ENCODE assay signal across 13 cellular contexts in genomic region chr15:37059051-37059450, GRCh38. TPM values are rescaled to one million over a fixed set of nuclear protein-coding genes. Genes with fewer than 3 reads are reported as not detected.
DNase-seq lines count a peak whose midpoint lies in the region; ATAC-seq, FAIRE-seq and TF ChIP-seq lines count a peak whose summit lies in the region.
"Had no signal": no experiment of that assay in that cellular context is flagged by ENCODE, and none has a peak within 500 bp of the region (broad histone marks: within the 10 kb centered on the region; RNA-seq: fewer than 3 reads in every experiment).

No MANE protein-coding gene starts in this region.

- DNase-seq in ELR (ENCODE audit: low read depth) (peak; percentile 59), astrocyte (ENCODE audit: low read depth) (peak; percentile 88), glomerular visceral epithelial cell (ENCODE audit: extremely low spot score) (peak; percentile 31), progenitor cell of endocrine pancreas (ENCODE audit: low spot score, unreplicated experiment) (no peak), GM13977 (ENCODE audit: low spot score) (no peak), left colon (no peak)
- no peak for DNase-seq in activated CD4-positive, alpha-beta T cell treated with anti-CD3 and anti-CD28 coated beads, Interleukin-2, amount 10 ng/mL, durations not matched to agents 7 days and 5 days
- no peak for DNase-seq in effector memory CD4-positive, alpha-beta T cell
- DNase-seq: activated naive CD8-positive, alpha-beta T cell treated with anti-CD3 and anti-CD28 coated beads, Interleukin-2, amount 10 ng/mL, durations not matched to agents 7 days and 5 days; CD4-positive, CD25-positive, alpha-beta regulatory T cell; NCI-H2081 treated with DMSO at 0.1 percent for 48 hours; stimulated activated naive CD4-positive, alpha-beta T cell treated with Interleukin-2 at 50 U/mL for 16 hours had no signal

- CTCF ChIA-PET in activated CD4-positive, alpha-beta T cell treated with anti-CD3 and anti-CD28 coated beads, Interleukin-2, amount 10 ng/mL, durations not matched to agents 7 days and 5 days (lab: Charles Lee): interaction anchor here (0.6 kb wide), 1 partner anchor 437 kb away, joined by 4 read pairs; no protein-coding TSS in a partner anchor

- peaks cover 23% of the 10 kb centered on the region for H3K79me2 ChIP-seq in astrocyte (ENCODE audit: insufficient read depth, low read length)

- no peak for ATAC-seq in left colon

- FAIRE-seq in astrocyte (lab: Jason Lieb, UNC): no peak

- no peaks in the 10 kb centered on the region for H4K20me1 ChIP-seq in astrocyte (ENCODE audit: insufficient read depth, low read length)

- H3K9me3 Mint-ChIP-seq in astrocyte (ENCODE audit: unreplicated experiment) (no peaks in the 10 kb centered on the region), progenitor cell of endocrine pancreas (ENCODE audit: low read depth) (no peaks in the 10 kb centered on the region)
- no peaks in the 10 kb centered on the region for H3K9me3 Mint-ChIP-seq in activated CD4-positive, alpha-beta T cell treated with anti-CD3 and anti-CD28 coated beads, Interleukin-2, amount 10 ng/mL, durations not matched to agents 7 days and 5 days
- H3K9me3 Mint-ChIP-seq: activated naive CD8-positive, alpha-beta T cell treated with anti-CD3 and anti-CD28 coated beads, Interleukin-2, amount 10 ng/mL, durations not matched to agents 7 days and 5 days had no signal

- peaks cover 37% of the 10 kb centered on the region for H3K4me1 ChIP-seq in astrocyte (ENCODE audit: insufficient read depth, low read length)
- H3K4me1 ChIP-seq in effector memory CD4-positive, alpha-beta T cell (ENCODE audit: control insufficient read depth, insufficient read depth, low read length, poor library complexity, severe bottlenecking): no peaks in the 10 kb centered on the region

- no peaks in the 10 kb centered on the region for H3K27me3 ChIP-seq in astrocyte (ENCODE audit: insufficient read depth, low read length)
- no peaks in the 10 kb centered on the region for H3K27me3 ChIP-seq in effector memory CD4-positive, alpha-beta T cell (replicated peaks; ENCODE audit: control insufficient read depth, insufficient read depth, low read length, poor library complexity, severe bottlenecking)
- H3K27me3 ChIP-seq: esophagus muscularis mucosa had no signal

- H3K27me3 Mint-ChIP-seq in astrocyte (ENCODE audit: low read depth, unreplicated experiment) (no peaks in the 10 kb centered on the region), progenitor cell of endocrine pancreas (no peaks in the 10 kb centered on the region)
- H3K27me3 Mint-ChIP-seq in activated CD4-positive, alpha-beta T cell treated with anti-CD3 and anti-CD28 coated beads, Interleukin-2, amount 10 ng/mL, durations not matched to agents 7 days and 5 days: no peaks in the 10 kb centered on the region
- H3K27me3 Mint-ChIP-seq: CD4-positive, CD25-positive, alpha-beta regulatory T cell had no signal

- H3K27ac ChIP-seq in astrocyte (ENCODE audit: low read depth, low read length): peak overlapping the region; percentile 80
- no peak overlapping the region for H3K27ac ChIP-seq in effector memory CD4-positive, alpha-beta T cell (ENCODE audit: insufficient read depth, low read length, poor library complexity, severe bottlenecking)

- no peak overlapping the region for H3K4me3 ChIP-seq in astrocyte (ENCODE audit: insufficient read depth, low read depth, low read length)
- H3K4me3 ChIP-seq in effector memory CD4-positive, alpha-beta T cell (ENCODE audit: insufficient read depth, low read depth, low read length, poor library complexity, severe bottlenecking): no peak overlapping the region
- H3K4me3 ChIP-seq: esophagus muscularis mucosa had no signal

- peaks cover 20% of the 10 kb centered on the region for H3K4me1 Mint-ChIP-seq in astrocyte (ENCODE audit: low read depth, unreplicated experiment)
- H3K4me1 Mint-ChIP-seq in progenitor cell of endocrine pancreas (ENCODE audit: low read depth): peaks cover 41% of the 10 kb centered on the region
- H3K4me1 Mint-ChIP-seq in activated CD4-positive, alpha-beta T cell treated with anti-CD3 and anti-CD28 coated beads, Interleukin-2, amount 10 ng/mL, durations not matched to agents 7 days and 5 days: no peaks in the 10 kb centered on the region
- H3K4me1 Mint-ChIP-seq: activated naive CD8-positive, alpha-beta T cell treated with anti-CD3 and anti-CD28 coated beads, Interleukin-2, amount 10 ng/mL, durations not matched to agents 7 days and 5 days; CD4-positive, CD25-positive, alpha-beta regulatory T cell had no signal

- H3K9me3 ChIP-seq in astrocyte (ENCODE audit: insufficient read depth, low read depth, low read length): no peaks in the 10 kb centered on the region
- no peaks in the 10 kb centered on the region for H3K9me3 ChIP-seq in effector memory CD4-positive, alpha-beta T cell (ENCODE audit: control insufficient read depth, low read length)
- H3K9me3 ChIP-seq: esophagus muscularis mucosa had no signal

- H3K36me3 Mint-ChIP-seq in astrocyte (ENCODE audit: low read depth, unreplicated experiment) (no peaks in the 10 kb centered on the region), progenitor cell of endocrine pancreas (ENCODE audit: insufficient read depth) (peaks cover 16% of the 10 kb centered on the region)
- H3K36me3 Mint-ChIP-seq in activated CD4-positive, alpha-beta T cell treated with anti-CD3 and anti-CD28 coated beads, Interleukin-2, amount 10 ng/mL, durations not matched to agents 7 days and 5 days (ENCODE audit: low read depth): no peaks in the 10 kb centered on the region
- H3K36me3 Mint-ChIP-seq: activated naive CD8-positive, alpha-beta T cell treated with anti-CD3 and anti-CD28 coated beads, Interleukin-2, amount 10 ng/mL, durations not matched to agents 7 days and 5 days; CD4-positive, CD25-positive, alpha-beta regulatory T cell had no signal

- TF ChIP-seq CTCF in astrocyte (IDR thresholded peaks at IDR 0.05; ENCODE audit: insufficient read depth, low read depth, low read length) (no peak), progenitor cell of endocrine pancreas (IDR thresholded peaks at IDR 0.05; ENCODE audit: unreplicated experiment) (no peak), GM13977 (IDR thresholded peaks at IDR 0.05; ENCODE audit: extremely low read depth, insufficient read depth, missing control alignments) (no peak)

- no peak overlapping the region for H3K4me2 ChIP-seq in astrocyte (ENCODE audit: low read length)

- intact Hi-C loops in left colon (cut with DNase I, micrococcal nuclease): no loop called here

- H3K9ac ChIP-seq in astrocyte (ENCODE audit: low read length): no peak overlapping the region

- in situ Hi-C loops in GM13977 (cut with MboI; ENCODE audit: low pct_unique_long_range_greater_than_20kb, low sequenced_read_pairs, unreplicated experiment): no loop called here

- H2AFZ ChIP-seq in astrocyte (ENCODE audit: low read depth, low read length): no peak overlapping the region

- H3K36me3 ChIP-seq in astrocyte (ENCODE audit: insufficient read depth, low read length): peaks cover 13% of the 10 kb centered on the region
- H3K36me3 ChIP-seq in effector memory CD4-positive, alpha-beta T cell (ENCODE audit: control insufficient read depth, insufficient read depth, low read length): no peaks in the 10 kb centered on the region

- H3K4me3 Mint-ChIP-seq in astrocyte (ENCODE audit: unreplicated experiment) (no peak overlapping the region), progenitor cell of endocrine pancreas (ENCODE audit: low read depth) (no peak overlapping the region)
- no peak overlapping the region for H3K4me3 Mint-ChIP-seq in activated CD4-positive, alpha-beta T cell treated with anti-CD3 and anti-CD28 coated beads, Interleukin-2, amount 10 ng/mL, durations not matched to agents 7 days and 5 days
- H3K4me3 Mint-ChIP-seq: activated naive CD8-positive, alpha-beta T cell treated with anti-CD3 and anti-CD28 coated beads, Interleukin-2, amount 10 ng/mL, durations not matched to agents 7 days and 5 days; CD4-positive, CD25-positive, alpha-beta regulatory T cell had no signal

- H3K27ac Mint-ChIP-seq in astrocyte (ENCODE audit: unreplicated experiment): no peak overlapping the region
- H3K27ac Mint-ChIP-seq in progenitor cell of endocrine pancreas: peak overlapping the region; percentile 89
- no peak overlapping the region for H3K27ac Mint-ChIP-seq in activated CD4-positive, alpha-beta T cell treated with anti-CD3 and anti-CD28 coated beads, Interleukin-2, amount 10 ng/mL, durations not matched to agents 7 days and 5 days
- H3K27ac Mint-ChIP-seq: activated naive CD8-positive, alpha-beta T cell treated with anti-CD3 and anti-CD28 coated beads, Interleukin-2, amount 10 ng/mL, durations not matched to agents 7 days and 5 days; CD4-positive, CD25-positive, alpha-beta regulatory T cell had no signal

- POLR2A ChIA-PET in activated CD4-positive, alpha-beta T cell treated with anti-CD3 and anti-CD28 coated beads, Interleukin-2, amount 10 ng/mL, durations not matched to agents 7 days and 5 days (lab: Charles Lee): no interaction called here

RNA-seq across cellular contexts. Expression of gene MEIS2, which starts 41.3 kb away (rescaled TPM):
- total RNA-seq in astrocyte (30.9 and 35.6 TPM in 2 replicates), progenitor cell of endocrine pancreas (133 and 143 TPM in 2 replicates), left colon (10 to 100 TPM in 1 of 2 donors, 1 to 10 TPM in 1; 3.1 to 11.3 TPM)
- total RNA-seq in activated CD4-positive, alpha-beta T cell treated with anti-CD3 and anti-CD28 coated beads, Interleukin-2, amount 10 ng/mL, durations not matched to agents 7 days and 5 days: not detected
- total RNA-seq: activated naive CD8-positive, alpha-beta T cell treated with anti-CD3 and anti-CD28 coated beads, Interleukin-2, amount 10 ng/mL, durations not matched to agents 7 days and 5 days; CD4-positive, CD25-positive, alpha-beta regulatory T cell had no signal

Comparison
In these comparisons a context has a peak if more than half of its experiments do, and no peak if none do; other contexts are left out.
1. DNase-seq: peak in ELR (single experiment), astrocyte (single experiment) and glomerular visceral epithelial cell (single experiment); none in progenitor cell of endocrine pancreas (single experiment), activated CD4-positive, alpha-beta T cell treated with anti-CD3 and anti-CD28 coated beads, Interleukin-2, amount 10 ng/mL, durations not matched to agents 7 days and 5 days (single experiment), GM13977 (single experiment), effector memory CD4-positive, alpha-beta T cell (0 of 3) and left colon (0 of 2).
2. RNA of gene MEIS2, which starts 41.3 kb away (total RNA-seq): 133 to 143 TPM in progenitor cell of endocrine pancreas, 30.9 to 35.6 TPM in astrocyte and 3.1 to 11.3 TPM in left colon; not detected in activated CD4-positive, alpha-beta T cell treated with anti-CD3 and anti-CD28 coated beads, Interleukin-2, amount 10 ng/mL, durations not matched to agents 7 days and 5 days; every median in the first group is over 4 times any median in the second.